19 cellular contexts compared by ENCODE assay signal in the genomic region with DNA sequence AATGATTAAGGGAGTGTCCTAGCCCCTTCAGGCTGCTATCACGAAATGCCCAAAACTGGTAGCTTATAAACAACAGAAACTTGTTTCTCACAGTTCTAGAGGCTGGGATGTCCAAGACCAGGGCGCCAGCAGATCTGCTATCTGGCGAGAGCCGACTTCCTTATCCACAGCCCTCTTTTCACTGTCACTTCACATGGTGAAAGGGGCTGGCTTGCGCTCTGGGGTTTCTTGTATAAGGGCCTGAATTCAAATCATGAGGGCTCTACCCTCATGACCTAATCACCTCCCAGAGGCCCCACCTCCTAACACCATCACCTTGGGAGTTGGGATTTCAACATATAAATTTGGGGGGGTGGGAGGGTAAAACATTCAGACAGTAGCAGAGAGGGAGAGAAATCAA. TPM values are rescaled to one million over a fixed set of nuclear protein-coding genes. Genes with fewer than 3 reads are reported as not detected.
A peak's percentile ranks its signal among the peaks of the same experiment; 100 is the strongest.
DNase-seq lines count a peak whose midpoint lies in the region; FAIRE-seq and TF ChIP-seq lines count a peak whose summit lies in the region.
"Had no signal": no experiment of that assay in that cellular context is flagged by ENCODE, and none has a peak within 500 bp of the region (broad histone marks: within the 10 kb centered on the region; RNA-seq: fewer than 3 reads in every experiment).

No MANE protein-coding gene starts in this region.

- in situ Hi-C loops in transverse colon (cut with MboI; ENCODE audit: low pct_ligation_motif_present in 1 of 4, low pct_unique_long_range_greater_than_20kb in 1 of 4, low sequenced_read_pairs in 3 of 4): loop anchor here in 1 of 4 donors (10.0 kb wide), 1 partner anchor 286 kb away; no protein-coding TSS in a partner anchor

- H3K27me3 ChIP-seq in breast epithelium: no peaks in the 10 kb centered on the region
- no peaks in the 10 kb centered on the region for H3K27me3 ChIP-seq in esophagus squamous epithelium
- H3K27me3 ChIP-seq in transverse colon: no peaks in the 10 kb centered on the region
- H3K27me3 ChIP-seq: BLaER1 had no signal

- H3K4me3 ChIP-seq in breast epithelium (no peak overlapping the region), esophagus squamous epithelium (no peak overlapping the region), transverse colon (no peak overlapping the region)
- H3K4me3 ChIP-seq: BLaER1, HAP-1 had no signal

- DNase-seq in breast epithelium (ENCODE audit: low spot score in 2 of 2): peak in 1 of 2 donors; percentile 15
- no peak for DNase-seq in MCF 10A (ENCODE audit: unreplicated experiment)
- no peak for DNase-seq in esophagus squamous epithelium (lab: John Stamatoyannopoulos, UW)
- DNase-seq in posterior vena cava (ENCODE audit: low spot score): peak; percentile 66
- no peak for DNase-seq in transverse colon
- DNase-seq in D721Med (ENCODE audit: insufficient read length, low spot score): no peak
- DNase-seq in NCI-H187 treated with DMSO at 0.1 percent for 48 hours (lab: John Stamatoyannopoulos, UW): no peak
- DNase-seq in activated CD4-positive, alpha-beta T cell treated with anti-CD3 and anti-CD28 coated beads, Interleukin-2, amount 50 U/mL, for 4 hours: no peak
- DNase-seq: DMS79; MV-4-11; NCI-H1417; NCI-H2029; NCI-H2171; NCI-H446; NK-92 treated with Interleukin-12 subunit alpha and Interleukin-12 subunit beta, amount 100 ng/mL, for 24 hours; OCI-M1 had no signal

- CTCF ChIA-PET in MCF 10A (lab: Yijun Ruan, JAX): interaction anchor here (0.8 kb wide), 1 partner anchor 11 kb away, joined by 3 read pairs; no protein-coding TSS in a partner anchor

- WGBS in esophagus squamous epithelium, 2 donors: 88 to 98% methylated on average over 5 of the region's 5 CpGs
- 98% methylated on average over 5 of the region's 5 CpGs; no CpG with 5 or more reads in 1 of the 2 donors for WGBS in transverse colon (ENCODE audit: low coverage in 1 of 2), 2 donors

- H3K4me1 ChIP-seq in breast epithelium (no peaks in the 10 kb centered on the region), esophagus squamous epithelium (peaks cover 10 to 34% (median 22%) of the 10 kb centered on the region in 3 donors), transverse colon (peaks cover 0 to 35% (median 7%) of the 10 kb centered on the region in 4 donors)
- H3K4me1 ChIP-seq: HAP-1 had no signal

- H3K36me3 Mint-ChIP-seq in MCF 10A (ENCODE audit: insufficient read depth, unreplicated experiment): peaks cover 84% of the 10 kb centered on the region

- no peaks in the 10 kb centered on the region for H3K36me3 ChIP-seq in breast epithelium
- H3K36me3 ChIP-seq in esophagus squamous epithelium: peaks cover 9 to 93% (median 22%) of the 10 kb centered on the region in 3 donors
- no peaks in the 10 kb centered on the region for H3K36me3 ChIP-seq in transverse colon

- H3K9me3 ChIP-seq in breast epithelium (no peaks in the 10 kb centered on the region), esophagus squamous epithelium (no peaks in the 10 kb centered on the region), transverse colon (no peaks in the 10 kb centered on the region)
- H3K9me3 ChIP-seq: BLaER1, HAP-1 had no signal

- TF ChIP-seq CTCF in breast epithelium (IDR thresholded peaks at IDR 0.05) (no peak), MCF 10A (IDR thresholded peaks at IDR 0.05; ENCODE audit: unreplicated experiment) (no peak), esophagus squamous epithelium (IDR thresholded peaks at IDR 0.05) (no peak), transverse colon (IDR thresholded peaks at IDR 0.05) (no peak), D721Med (IDR thresholded peaks at IDR 0.05; ENCODE audit: insufficient read depth, missing control alignments) (no peak)

- H3K4me3 Mint-ChIP-seq in MCF 10A (ENCODE audit: unreplicated experiment): no peak overlapping the region
- H3K4me3 Mint-ChIP-seq: CD8-positive, alpha-beta T cell had no signal

- FAIRE-seq in D721Med (lab: Jason Lieb, UNC): no peak

- TF ChIP-seq POLR2A in breast epithelium (IDR thresholded peaks at IDR 0.05) (no peak), esophagus squamous epithelium (IDR thresholded peaks at IDR 0.05) (no peak), transverse colon (IDR thresholded peaks at IDR 0.05) (no peak)

- POLR2A ChIA-PET in MCF 10A (lab: Yijun Ruan, JAX): interaction anchor here (0.8 kb wide), 1 partner anchor 10 kb away, joined by 5 read pairs; no protein-coding TSS in a partner anchor

- no peak for TF ChIP-seq EP300 in transverse colon (IDR thresholded peaks at IDR 0.05; ENCODE audit: low read depth)

- BruUV-seq in MCF 10A (replicated peaks; lab: Mats Ljungman, UMichigan): no TSS peak

- intact Hi-C loops in breast epithelium (cut with DNase I; ENCODE audit: low total_unique reads) (no loop called here), MCF 10A (cut with micrococcal nuclease) (no loop called here), esophagus squamous epithelium (cut with DNase I) (no loop called here), posterior vena cava (cut with DNase I) (no loop called here), transverse colon (cut with DNase I; ENCODE audit: low total_unique reads) (no loop called here)

- H3K27me3 Mint-ChIP-seq in MCF 10A (ENCODE audit: insufficient read depth, unreplicated experiment): no peaks in the 10 kb centered on the region

- H3K27ac Mint-ChIP-seq in MCF 10A (ENCODE audit: low read depth, unreplicated experiment): no peak overlapping the region
- H3K27ac Mint-ChIP-seq: CD8-positive, alpha-beta T cell had no signal

- H3K4me1 Mint-ChIP-seq in MCF 10A (ENCODE audit: insufficient read depth, unreplicated experiment): no peaks in the 10 kb centered on the region

- H3K9me3 Mint-ChIP-seq in MCF 10A (ENCODE audit: unreplicated experiment): no peaks in the 10 kb centered on the region
- H3K9me3 Mint-ChIP-seq: CD8-positive, alpha-beta T cell had no signal

- H3K27ac ChIP-seq in breast epithelium (peak overlapping the region; percentile 46 to 62), esophagus squamous epithelium (peak overlapping the region in 3 of 4 donors; percentile 26 to 81 (median 29)), transverse colon (peak overlapping the region; percentile 12 to 34 (median 32))
- H3K27ac ChIP-seq: BLaER1 had no signal

RNA-seq across cellular contexts. Expression of gene IPPK, which starts 49.1 kb away (rescaled TPM):
- total RNA-seq in breast epithelium (10 to 100 TPM in 2 of 3 donors, 1 to 10 TPM in 1; 5.8 to 22.8 (median 12.1) TPM), MCF 10A (2022) (16.3 and 16.6 TPM in 2 replicates), esophagus squamous epithelium (10 to 100 TPM; 41.8 to 86.9 (median 46.1) TPM), posterior vena cava (1 to 10 TPM; 5.8 to 6.6 TPM), transverse colon (10 to 100 TPM in 2 of 4 donors, 1 to 10 TPM in 2; 6.2 to 12.2 (median 10.1) TPM)
